In genomic region chr9:100098887-100099721, GRCh38 we compare ENCODE assay signal across 1 cellular context.
TF ChIP-seq lines count a peak whose summit lies in the region.

TSS of gene ERP44 (minus strand) at chr9:100099000. CDS start at chr9:100098840, 160 bp downstream.
TSS of gene INVS (plus strand) at chr9:100099243. CDS start at chr9:100104522, 5,279 bp downstream.

TF ChIP-seq in GM12878, 131 proteins besides CTCF, POLR2A, EP300 and RAD21 (continued from another document):
- TF ChIP-seq ZNF687 (IDR thresholded peaks at IDR 0.05) (no peak), STAT3 (IDR thresholded peaks at IDR 0.05; ENCODE audit: low read depth, low read length) (no peak), ZNF384 (IDR thresholded peaks at IDR 0.05; ENCODE audit: borderline replicate concordance, low read depth, low read length) (no peak), GABPA (IDR thresholded peaks at IDR 0.05; ENCODE audit: low read depth) (peak; percentile 89), IRF5 (IDR thresholded peaks at IDR 0.05; ENCODE audit: borderline replicate concordance) (no peak), TBL1XR1 (IDR thresholded peaks at IDR 0.05; ENCODE audit: low read depth, low read length) (peak; percentile 75), NR2F1 (conservative IDR thresholded peaks at IDR 0.05) (0 out of 2 replicates have a peak, but pooled peaks have one; percentile 30), EZH2 (IDR thresholded peaks at IDR 0.05; ENCODE audit: borderline replicate concordance, control insufficient read depth, low read depth, low read length) (no peak), RFX5 (IDR thresholded peaks at IDR 0.05; ENCODE audit: low read depth, low read length) (peak; percentile 30; the same call in 1 of the 2 replicates), RELA (IDR thresholded peaks at IDR 0.05; ENCODE audit: borderline replicate concordance, partially characterized antibody) (peak; percentile 10), RB1 (IDR thresholded peaks at IDR 0.05; ENCODE audit: borderline replicate concordance) (peak; percentile 76; the same call in 1 of the 2 replicates), YY1 (IDR thresholded peaks at IDR 0.05; ENCODE audit: low read depth, low read length) (peak; percentile 70), E4F1 (IDR thresholded peaks at IDR 0.05; ENCODE audit: borderline replicate concordance, partially characterized antibody) (peak; percentile 83), BHLHE40 (IDR thresholded peaks at IDR 0.05; ENCODE audit: borderline replicate concordance in 1 of 2, low read depth in 2 of 2, low read length in 1 of 2) (no peak; a peak in 1 of 4 replicates), POLR2AphosphoS2 (IDR thresholded peaks at IDR 0.05; ENCODE audit: low read depth, low read length) (0 out of 2 replicates have a peak, but pooled peaks have one; percentile 56), ZNF217 (IDR thresholded peaks at IDR 0.05) (no peak), SPI1 (IDR thresholded peaks at IDR 0.05; ENCODE audit: borderline replicate concordance, insufficient read depth, low read depth, low read length) (peak; percentile 48; the same call in 1 of the 2 replicates), TCF12 (IDR thresholded peaks at IDR 0.05; ENCODE audit: low read depth, low read length) (0 out of 2 replicates have a peak, but pooled peaks have one; percentile 8), TCF7 (IDR thresholded peaks at IDR 0.05; ENCODE audit: borderline replicate concordance) (no peak), ZNF622 (IDR thresholded peaks at IDR 0.05) (no peak), KAT2A (conservative IDR thresholded peaks at IDR 0.05; ENCODE audit: control insufficient read depth, low read depth, low read length) (no peak), SKIL (IDR thresholded peaks at IDR 0.05; ENCODE audit: low read depth, poor library complexity, severe bottlenecking) (no peak), CREM (IDR thresholded peaks at IDR 0.05; ENCODE audit: low read depth) (peak; percentile 92), SP1 (IDR thresholded peaks at IDR 0.05; ENCODE audit: low read depth, low read length) (peak; percentile 46), SMAD5 (IDR thresholded peaks at IDR 0.05; ENCODE audit: low read depth) (peak; percentile 34; the same call in 1 of the 2 replicates)
- TF ChIP-seq, protein P1, sequence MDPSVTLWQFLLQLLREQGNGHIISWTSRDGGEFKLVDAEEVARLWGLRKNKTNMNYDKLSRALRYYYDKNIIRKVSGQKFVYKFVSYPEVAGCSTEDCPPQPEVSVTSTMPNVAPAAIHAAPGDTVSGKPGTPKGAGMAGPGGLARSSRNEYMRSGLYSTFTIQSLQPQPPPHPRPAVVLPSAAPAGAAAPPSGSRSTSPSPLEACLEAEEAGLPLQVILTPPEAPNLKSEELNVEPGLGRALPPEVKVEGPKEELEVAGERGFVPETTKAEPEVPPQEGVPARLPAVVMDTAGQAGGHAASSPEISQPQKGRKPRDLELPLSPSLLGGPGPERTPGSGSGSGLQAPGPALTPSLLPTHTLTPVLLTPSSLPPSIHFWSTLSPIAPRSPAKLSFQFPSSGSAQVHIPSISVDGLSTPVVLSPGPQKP (IDR thresholded peaks at IDR 0.05; ENCODE audit: low read depth, low read length) = peak; percentile 91
- TF ChIP-seq, protein P2, sequence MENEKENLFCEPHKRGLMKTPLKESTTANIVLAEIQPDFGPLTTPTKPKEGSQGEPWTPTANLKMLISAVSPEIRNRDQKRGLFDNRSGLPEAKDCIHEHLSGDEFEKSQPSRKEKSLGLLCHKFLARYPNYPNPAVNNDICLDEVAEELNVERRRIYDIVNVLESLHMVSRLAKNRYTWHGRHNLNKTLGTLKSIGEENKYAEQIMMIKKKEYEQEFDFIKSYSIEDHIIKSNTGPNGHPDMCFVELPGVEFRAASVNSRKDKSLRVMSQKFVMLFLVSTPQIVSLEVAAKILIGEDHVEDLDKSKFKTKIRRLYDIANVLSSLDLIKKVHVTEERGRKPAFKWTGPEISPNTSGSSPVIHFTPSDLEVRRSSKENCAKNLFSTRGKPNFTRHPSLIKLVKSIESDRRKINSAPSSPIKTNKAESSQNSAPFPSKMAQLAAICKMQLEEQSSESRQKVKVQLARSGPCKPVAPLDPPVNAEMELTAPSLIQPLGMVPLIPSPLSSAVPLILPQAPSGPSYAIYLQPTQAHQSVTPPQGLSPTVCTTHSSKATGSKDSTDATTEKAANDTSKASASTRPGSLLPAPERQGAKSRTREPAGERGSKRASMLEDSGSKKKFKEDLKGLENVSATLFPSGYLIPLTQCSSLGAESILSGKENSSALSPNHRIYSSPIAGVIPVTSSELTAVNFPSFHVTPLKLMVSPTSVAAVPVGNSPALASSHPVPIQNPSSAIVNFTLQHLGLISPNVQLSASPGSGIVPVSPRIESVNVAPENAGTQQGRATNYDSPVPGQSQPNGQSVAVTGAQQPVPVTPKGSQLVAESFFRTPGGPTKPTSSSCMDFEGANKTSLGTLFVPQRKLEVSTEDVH (IDR thresholded peaks at IDR 0.05; ENCODE audit: low read depth, partially characterized antibody) = peak; percentile 77
